8 cellular contexts compared by ENCODE assay signal in genomic region chr9:42852133-42852532, GRCh38.
A peak's percentile ranks its signal among the peaks of the same experiment; 100 is the strongest.
DNase-seq lines count a peak whose midpoint lies in the region; ATAC-seq and TF ChIP-seq lines count a peak whose summit lies in the region.

No MANE protein-coding gene starts in this region.

- no peaks in the 10 kb centered on the region for H3K36me3 Mint-ChIP-seq in neural progenitor cell

- peaks cover 2% of the 10 kb centered on the region for H3K27me3 Mint-ChIP-seq in neural progenitor cell (ENCODE audit: insufficient read depth, low read depth)

- no peaks in the 10 kb centered on the region for H3K9me3 ChIP-seq in HAP-1
- no peaks in the 10 kb centered on the region for H3K9me3 ChIP-seq in neural progenitor cell (ENCODE audit: low read depth)

- no peak overlapping the region for H3K9ac ChIP-seq in neural progenitor cell

- no peak overlapping the region for H3K27ac Mint-ChIP-seq in neural progenitor cell

- H3K4me3 ChIP-seq in HAP-1: no peak overlapping the region
- H3K4me3 ChIP-seq in fibroblast of the aortic adventitia (ENCODE audit: low read depth, low read length): peak overlapping the region; percentile 40
- H3K4me3 ChIP-seq in neural progenitor cell: no peak overlapping the region

- H3K9me3 Mint-ChIP-seq in neural progenitor cell: no peaks in the 10 kb centered on the region

- H3K27me3 ChIP-seq in HAP-1 (ENCODE audit: low read depth) (no peaks in the 10 kb centered on the region), neural progenitor cell (no peaks in the 10 kb centered on the region)

- DNase-seq in COR-L47 (lab: John Stamatoyannopoulos, UW) (peak; percentile 66), HAP-1 (ENCODE audit: low spot score in 2 of 2) (peak; percentile 9 to 45), SK-N-DZ (ENCODE audit: low spot score) (peak; percentile 10), fibroblast of the aortic adventitia (ENCODE audit: low read depth) (peak; percentile 12), neural progenitor cell (ENCODE audit: low spot score) (peak; percentile 62), HuH-7.5 (ENCODE audit: low spot score) (no peak)

- peak; percentile 18 for TF ChIP-seq CTCF in fibroblast of the aortic adventitia (IDR thresholded peaks at IDR 0.05; ENCODE audit: insufficient read depth, low read length)
- peak; percentile 10 for TF ChIP-seq CTCF in neural progenitor cell (IDR thresholded peaks at IDR 0.05)

- H2AFZ ChIP-seq in neural progenitor cell (replicated peaks): no peak overlapping the region

- H3K79me2 ChIP-seq in neural progenitor cell (ENCODE audit: low read depth): no peaks in the 10 kb centered on the region

- H3K4me1 ChIP-seq in HAP-1 (no peaks in the 10 kb centered on the region), neural progenitor cell (no peaks in the 10 kb centered on the region)

- H3K36me3 ChIP-seq in HAP-1 (replicated peaks) (no peaks in the 10 kb centered on the region), neural progenitor cell (no peaks in the 10 kb centered on the region)

- no peak overlapping the region for H3K27ac ChIP-seq in neural progenitor cell

- no peaks in the 10 kb centered on the region for H3K4me1 Mint-ChIP-seq in neural progenitor cell

- in situ Hi-C loops in HAP-1 (cut with MboI; ENCODE audit: low sequenced_read_pairs): no loop called here

- no peaks in the 10 kb centered on the region for H3F3A ChIP-seq in neural progenitor cell (ENCODE audit: low read depth)

- peak overlapping the region; percentile 58 for H3K4me3 Mint-ChIP-seq in neural progenitor cell

- H4K20me1 ChIP-seq in neural progenitor cell (ENCODE audit: low read depth): no peaks in the 10 kb centered on the region

- ATAC-seq in GM18520 (IDR thresholded peaks at IDR 0.05; ENCODE audit: unreplicated experiment): no peak
- no peak for ATAC-seq in GM21423 (IDR thresholded peaks at IDR 0.05; ENCODE audit: unreplicated experiment)

- H3K4me2 ChIP-seq in neural progenitor cell: no peak overlapping the region
